Comparison of ENCODE assay signal across 8 cellular contexts in genomic region chr17:64281962-64282752, GRCh38. TPM values are rescaled to one million over a fixed set of nuclear protein-coding genes. Genes with fewer than 3 reads are reported as not detected.
A peak's percentile ranks its signal among the peaks of the same experiment; 100 is the strongest.
DNase-seq lines count a peak whose midpoint lies in the region; ATAC-seq and TF ChIP-seq lines count a peak whose summit lies in the region.

No MANE protein-coding gene starts in this region.

- no peak overlapping the region for H3K27ac ChIP-seq in CD8-positive, alpha-beta memory T cell (ENCODE audit: low read depth, low read length)
- H3K27ac ChIP-seq in OCI-LY1 (ENCODE audit: low read depth, low read length, poor library complexity, severe bottlenecking) (no peak overlapping the region), neural progenitor cell (no peak overlapping the region), upper lobe of left lung (peak overlapping the region in 3 of 4 donors; percentile 16 to 76 (median 27))

- TF ChIP-seq CTCF in OCI-LY1 (IDR thresholded peaks at IDR 0.05; ENCODE audit: low read length): peak; percentile 79
- peak; percentile 82 for TF ChIP-seq CTCF in neural progenitor cell (IDR thresholded peaks at IDR 0.05)
- TF ChIP-seq CTCF in upper lobe of left lung (IDR thresholded peaks at IDR 0.05): peak; percentile 32 to 72 (median 56)

- no peak for TF ChIP-seq POLR2A in upper lobe of left lung (IDR thresholded peaks at IDR 0.05)

- no peaks in the 10 kb centered on the region for H3K4me1 ChIP-seq in CD8-positive, alpha-beta memory T cell (ENCODE audit: insufficient read depth, low read length)
- H3K4me1 ChIP-seq in OCI-LY1 (ENCODE audit: insufficient read depth, low read length, severe bottlenecking) (no peaks in the 10 kb centered on the region), neural progenitor cell (no peaks in the 10 kb centered on the region), upper lobe of left lung (peaks cover 16 to 26% (median 20%) of the 10 kb centered on the region in 4 donors)

- no peaks in the 10 kb centered on the region for H3K9me3 ChIP-seq in CD8-positive, alpha-beta memory T cell (ENCODE audit: low read length)
- H3K9me3 ChIP-seq in OCI-LY1 (ENCODE audit: low read length) (no peaks in the 10 kb centered on the region), neural progenitor cell (ENCODE audit: low read depth) (no peaks in the 10 kb centered on the region), upper lobe of left lung (no peaks in the 10 kb centered on the region)

- no peak overlapping the region for H3K9ac ChIP-seq in OCI-LY1 (ENCODE audit: low read length)
- H3K9ac ChIP-seq in neural progenitor cell: no peak overlapping the region

- H3K36me3 ChIP-seq in CD8-positive, alpha-beta memory T cell (ENCODE audit: insufficient read depth, low read length): no peaks in the 10 kb centered on the region
- no peaks in the 10 kb centered on the region for H3K36me3 ChIP-seq in OCI-LY1 (ENCODE audit: insufficient read depth, low read length)
- no peaks in the 10 kb centered on the region for H3K36me3 ChIP-seq in neural progenitor cell
- no peaks in the 10 kb centered on the region for H3K36me3 ChIP-seq in upper lobe of left lung

- no peak overlapping the region for H3K4me3 Mint-ChIP-seq in CD8-positive, alpha-beta memory T cell
- H3K4me3 Mint-ChIP-seq in neural progenitor cell: no peak overlapping the region

- no peaks in the 10 kb centered on the region for H3K9me2 ChIP-seq in OCI-LY1 (ENCODE audit: low read depth, low read length)

- H3K36me3 Mint-ChIP-seq in CD8-positive, alpha-beta memory T cell: peaks cover 0 to 1% (median 0%) of the 10 kb centered on the region in 3 donors
- no peaks in the 10 kb centered on the region for H3K36me3 Mint-ChIP-seq in neural progenitor cell

- no peaks in the 10 kb centered on the region for H3K4me1 Mint-ChIP-seq in CD8-positive, alpha-beta memory T cell
- H3K4me1 Mint-ChIP-seq in neural progenitor cell: peaks cover 10% of the 10 kb centered on the region

- H3F3A ChIP-seq in OCI-LY1 (ENCODE audit: insufficient read depth, low read length): no peaks in the 10 kb centered on the region
- H3F3A ChIP-seq in neural progenitor cell (ENCODE audit: low read depth): no peaks in the 10 kb centered on the region

- peak; percentile 67 to 80 for ATAC-seq in upper lobe of left lung (ENCODE audit: low FRiP score in 2 of 2)
- ATAC-seq in HG02884 (IDR thresholded peaks at IDR 0.05; ENCODE audit: unreplicated experiment): no peak

- TF ChIP-seq EP300 in upper lobe of left lung (IDR thresholded peaks at IDR 0.05): no peak

- POLR2A ChIA-PET in CD8-positive, alpha-beta memory T cell (lab: Charles Lee): interaction anchor here (0.6 to 1.0 kb wide), 2 partner anchors 11 to 136 kb away, joined by 3 to 4 read pairs; no protein-coding TSS in a partner anchor

- no peak overlapping the region for H3K27ac Mint-ChIP-seq in CD8-positive, alpha-beta memory T cell
- H3K27ac Mint-ChIP-seq in neural progenitor cell: no peak overlapping the region

- peak; percentile 8 to 55 (median 34) for DNase-seq in CD8-positive, alpha-beta memory T cell
- DNase-seq in HuH-7.5 (ENCODE audit: low spot score): peak; percentile 48
- peak; percentile 38 for DNase-seq in activated T-cell treated with anti-CD3 and anti-CD28 coated beads for 24 hours (ENCODE audit: low read depth)
- peak; percentile 83 for DNase-seq in fibroblast of peridontal ligament (ENCODE audit: extremely low read depth)
- DNase-seq in neural progenitor cell (ENCODE audit: low spot score): peak; percentile 87
- DNase-seq in upper lobe of left lung: peak in 1 of 2 donors; percentile 73

- peaks cover 2 to 4% of the 10 kb centered on the region in 2 donors for H3K27me3 Mint-ChIP-seq in CD8-positive, alpha-beta memory T cell
- no peaks in the 10 kb centered on the region for H3K27me3 Mint-ChIP-seq in neural progenitor cell (ENCODE audit: insufficient read depth, low read depth)

- no peak overlapping the region for H2AFZ ChIP-seq in OCI-LY1 (ENCODE audit: low read length)
- no peak overlapping the region for H2AFZ ChIP-seq in neural progenitor cell (replicated peaks)

- no peaks in the 10 kb centered on the region for H4K20me1 ChIP-seq in OCI-LY1 (ENCODE audit: insufficient read depth, low read length)
- no peaks in the 10 kb centered on the region for H4K20me1 ChIP-seq in neural progenitor cell (ENCODE audit: low read depth)

- H3K79me2 ChIP-seq in OCI-LY1 (ENCODE audit: insufficient read depth, low read length) (no peaks in the 10 kb centered on the region), neural progenitor cell (ENCODE audit: low read depth) (no peaks in the 10 kb centered on the region)

- H3K4me2 ChIP-seq in OCI-LY1 (ENCODE audit: low read length) (no peak overlapping the region), neural progenitor cell (no peak overlapping the region)

- WGBS in upper lobe of left lung, 2 donors: 36 to 46% methylated on average over 15 to 19 of the region's 19 CpGs

- H3K27me3 ChIP-seq in CD8-positive, alpha-beta memory T cell (ENCODE audit: insufficient read depth, low read length, poor library complexity, severe bottlenecking): no peaks in the 10 kb centered on the region
- H3K27me3 ChIP-seq in OCI-LY1 (ENCODE audit: insufficient read depth, low read length): no peaks in the 10 kb centered on the region
- no peaks in the 10 kb centered on the region for H3K27me3 ChIP-seq in neural progenitor cell
- no peaks in the 10 kb centered on the region for H3K27me3 ChIP-seq in upper lobe of left lung

- H3K4me3 ChIP-seq in CD8-positive, alpha-beta memory T cell (ENCODE audit: low read length): no peak overlapping the region
- H3K4me3 ChIP-seq in OCI-LY1 (ENCODE audit: low read depth, low read length, poor library complexity, severe bottlenecking): no peak overlapping the region
- no peak overlapping the region for H3K4me3 ChIP-seq in neural progenitor cell
- no peak overlapping the region for H3K4me3 ChIP-seq in upper lobe of left lung

- CTCF ChIA-PET in CD8-positive, alpha-beta memory T cell (lab: Charles Lee): interaction anchor here (0.8 to 2.3 kb wide), 6 partner anchors 9 to 363 kb away, joined by 3 to 9 read pairs (median 6); partner anchors contain the start of gene GH1

- H3K9me3 Mint-ChIP-seq in CD8-positive, alpha-beta memory T cell: no peaks in the 10 kb centered on the region
- H3K9me3 Mint-ChIP-seq in neural progenitor cell: no peaks in the 10 kb centered on the region

RNA-seq across cellular contexts. Expression of gene TEX2, which starts 19.1 kb away (rescaled TPM):
- 10 to 100 TPM; 21.9 to 22.0 TPM for total RNA-seq in CD8-positive, alpha-beta memory T cell
- polyA plus RNA-seq in CD8-positive, alpha-beta memory T cell: 6.5 TPM
- total RNA-seq in neural progenitor cell (ENCODE audit: low replicate concordance) (10.6 and 11.7 TPM in 2 replicates), upper lobe of left lung (10 to 100 TPM; 42.3 to 96.1 (median 53.4) TPM)

Comparison
In these comparisons a context has a peak if more than half of its experiments do, and no peak if none do; other contexts are left out.
1. H3K27ac ChIP-seq: peak in upper lobe of left lung (3 of 4); none in CD8-positive, alpha-beta memory T cell (single experiment), OCI-LY1 (single experiment) and neural progenitor cell (single experiment).
2. Peak in every context shown above with its lines, with median percentiles within 50 percentile points of each other: CTCF ChIP-seq.